2 cellular contexts compared by ENCODE assay signal in genomic region chr6:73703514-73703913, GRCh38.
TF ChIP-seq lines count a peak whose summit lies in the region.

No MANE protein-coding gene starts in this region.

TF ChIP-seq in K562, 482 proteins besides CTCF, POLR2A, EP300 and RAD21:
- no peak for TF ChIP-seq SMARCC2 (IDR thresholded peaks at IDR 0.05; ENCODE audit: low read depth)
- TF ChIP-seq ZKSCAN3 (CRISPR knock-in tag; IDR thresholded peaks at IDR 0.05): no peak
- TF ChIP-seq ZNF551 (CRISPR knock-in tag; IDR thresholded peaks at IDR 0.05): no peak
- 0 out of 2 replicates have a peak, but pooled peaks have one; percentile 7 for TF ChIP-seq C11orf30 (IDR thresholded peaks at IDR 0.05; ENCODE audit: low read depth)
- TF ChIP-seq LEF1 (IDR thresholded peaks at IDR 0.05): no peak
- TF ChIP-seq ZNF239 (CRISPR knock-in tag; IDR thresholded peaks at IDR 0.05): no peak
- TF ChIP-seq ZNF780A (CRISPR knock-in tag; IDR thresholded peaks at IDR 0.05): no peak
- 0 out of 2 replicates have a peak, but pooled peaks have one; percentile 7 for TF ChIP-seq MAFG (tag; conservative IDR thresholded peaks at IDR 0.05)
- no peak for TF ChIP-seq CBX5 (IDR thresholded peaks at IDR 0.05; ENCODE audit: borderline replicate concordance, low read depth)
- no peak for TF ChIP-seq MXI1 (IDR thresholded peaks at IDR 0.05; ENCODE audit: low read depth, low read length)

TF ChIP-seq in HEK293T, 16 proteins besides CTCF, POLR2A, EP300 and RAD21:
- TF ChIP-seq CTBP1 (IDR thresholded peaks at IDR 0.05; ENCODE audit: borderline replicate concordance) (no peak), FOXM1 (IDR thresholded peaks at IDR 0.05; ENCODE audit: borderline replicate concordance) (no peak), HDGF (IDR thresholded peaks at IDR 0.05; ENCODE audit: borderline replicate concordance) (no peak), TARDBP (IDR thresholded peaks at IDR 0.05) (no peak), L3MBTL2 (conservative IDR thresholded peaks at IDR 0.05) (no peak), ARNT (IDR thresholded peaks at IDR 0.05) (no peak), NFRKB (IDR thresholded peaks at IDR 0.05) (no peak), FOXA1 (IDR thresholded peaks at IDR 0.05) (no peak), SUZ12 (IDR thresholded peaks at IDR 0.05) (no peak), FOXK2 (IDR thresholded peaks at IDR 0.05) (no peak), LEF1 (IDR thresholded peaks at IDR 0.05; ENCODE audit: borderline replicate concordance) (no peak), ELF4 (IDR thresholded peaks at IDR 0.05) (no peak)
- TF ChIP-seq, protein P1, sequence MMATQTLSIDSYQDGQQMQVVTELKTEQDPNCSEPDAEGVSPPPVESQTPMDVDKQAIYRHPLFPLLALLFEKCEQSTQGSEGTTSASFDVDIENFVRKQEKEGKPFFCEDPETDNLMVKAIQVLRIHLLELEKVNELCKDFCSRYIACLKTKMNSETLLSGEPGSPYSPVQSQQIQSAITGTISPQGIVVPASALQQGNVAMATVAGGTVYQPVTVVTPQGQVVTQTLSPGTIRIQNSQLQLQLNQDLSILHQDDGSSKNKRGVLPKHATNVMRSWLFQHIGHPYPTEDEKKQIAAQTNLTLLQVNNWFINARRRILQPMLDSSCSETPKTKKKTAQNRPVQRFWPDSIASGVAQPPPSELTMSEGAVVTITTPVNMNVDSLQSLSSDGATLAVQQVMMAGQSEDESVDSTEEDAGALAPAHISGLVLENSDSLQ (IDR thresholded peaks at IDR 0.05): no peak
